Comparison of ENCODE assay signal across 9 cellular contexts in genomic region chr3:10602769-10603768, GRCh38.
DNase-seq lines count a peak whose midpoint lies in the region; ATAC-seq and TF ChIP-seq lines count a peak whose summit lies in the region.
"Had no signal": no experiment of that assay in that cellular context is flagged by ENCODE, and none has a peak within 500 bp of the region (broad histone marks: within the 10 kb centered on the region; RNA-seq: fewer than 3 reads in every experiment).

No MANE protein-coding gene starts in this region.

- CTCF ChIA-PET in activated CD4-positive, alpha-beta memory T cell treated with anti-CD3 and anti-CD28 coated beads for 36 hours (lab: Charles Lee) = interaction anchor here (0.6 to 0.8 kb wide), 2 partner anchors 18 to 185 kb away, joined by 3 read pairs; no protein-coding TSS in a partner anchor

- H3K27ac ChIP-seq in left lung (no peak overlapping the region), neuronal stem cell (replicated peaks; ENCODE audit: low read length) (no peak overlapping the region)
- H3K27ac ChIP-seq: A549 had no signal

- no peak for TF ChIP-seq CTCF in left lung (IDR thresholded peaks at IDR 0.05)

- DNase-seq in NCI-H1436 (lab: John Stamatoyannopoulos, UW) (peak; percentile 5), NCI-H1436 treated with DMSO at 0.1 percent for 48 hours (lab: John Stamatoyannopoulos, UW) (no peak), left lung (peak in 1 of 2 donors; percentile 14), superior temporal gyrus (ENCODE audit: extremely low spot score) (peak; percentile 35), RKO (ENCODE audit: low spot score) (no peak), neuronal stem cell (ENCODE audit: low spot score) (no peak)
- DNase-seq in activated CD4-positive, alpha-beta memory T cell treated with anti-CD3 and anti-CD28 coated beads for 36 hours = peak; percentile 83

- H3K9me3 Mint-ChIP-seq in activated CD4-positive, alpha-beta memory T cell treated with anti-CD3 and anti-CD28 coated beads for 36 hours = no peaks in the 10 kb centered on the region

- H3K9ac ChIP-seq in neuronal stem cell (ENCODE audit: low read depth, low read length, poor library complexity) = no peak overlapping the region

- no CpG with 5 or more reads among the region's 15 CpGs for WGBS in neuronal stem cell (ENCODE audit: extremely low coverage in 2 of 2, insufficient read length in 2 of 2, insufficient replicate concordance in 1 of 2), 2 donors

- no peaks in the 10 kb centered on the region for H3K36me3 Mint-ChIP-seq in activated CD4-positive, alpha-beta memory T cell treated with anti-CD3 and anti-CD28 coated beads for 36 hours

- no peaks in the 10 kb centered on the region for H3K79me1 ChIP-seq in neuronal stem cell (ENCODE audit: low read depth, low read length)

- intact Hi-C loops in activated CD4-positive, alpha-beta memory T cell treated with anti-CD3 and anti-CD28 coated beads for 36 hours (cut with micrococcal nuclease) = loop anchor here (2.0 to 5.0 kb wide), 2 partner anchors 50 to 99 kb away; no protein-coding TSS in a partner anchor
- intact Hi-C loops in left lung (cut with DNase I) = no loop called here

- H3K36me3 ChIP-seq in left lung (no peaks in the 10 kb centered on the region), neuronal stem cell (replicated peaks in 1 of 2; ENCODE audit: control insufficient read depth in 2 of 2, insufficient read depth in 2 of 2, low read length in 2 of 2) (no peaks in the 10 kb centered on the region)

- H2BK15ac ChIP-seq in neuronal stem cell (ENCODE audit: low read length) = no peak overlapping the region

- no peak overlapping the region for H3K4me2 ChIP-seq in neuronal stem cell (ENCODE audit: insufficient read depth, low read length, poor library complexity, severe bottlenecking)
- H3K4me2 ChIP-seq: A549 had no signal

- H3K27me3 ChIP-seq in left lung (peaks cover 0 to 55% of the 10 kb centered on the region in 2 donors), neuronal stem cell (ENCODE audit: control insufficient read depth in 3 of 3, insufficient read depth in 3 of 3, low read depth in 1 of 3, low read length in 3 of 3) (peaks cover 0 to 10% (median 0%) of the 10 kb centered on the region in 3 experiments)

- H2BK12ac ChIP-seq in neuronal stem cell (ENCODE audit: low read length) = no peak overlapping the region

- H2BK120ac ChIP-seq in neuronal stem cell (ENCODE audit: low read depth, low read length) = no peak overlapping the region

- no peak overlapping the region for H3K4ac ChIP-seq in neuronal stem cell (ENCODE audit: low read length)

- POLR2A ChIA-PET in activated CD4-positive, alpha-beta memory T cell treated with anti-CD3 and anti-CD28 coated beads for 36 hours (lab: Charles Lee) = no interaction called here

- no peak overlapping the region for H3K14ac ChIP-seq in neuronal stem cell (ENCODE audit: low read length)

- H2AFZ ChIP-seq in neuronal stem cell (ENCODE audit: low read length) = no peak overlapping the region

- peak overlapping the region; percentile 6 for H3K4me3 Mint-ChIP-seq in activated CD4-positive, alpha-beta memory T cell treated with anti-CD3 and anti-CD28 coated beads for 36 hours

- no peak overlapping the region for H2AK5ac ChIP-seq in neuronal stem cell (ENCODE audit: low read depth, low read length)

- no peak overlapping the region for H4K91ac ChIP-seq in neuronal stem cell (ENCODE audit: low read depth, low read length, poor library complexity)

- peak; percentile 89 for ATAC-seq in left lung
- ATAC-seq in HG03521 (IDR thresholded peaks at IDR 0.05; ENCODE audit: unreplicated experiment) = no peak
- ATAC-seq: A549 had no signal

- peaks cover 33% of the 10 kb centered on the region for H3K4me1 Mint-ChIP-seq in activated CD4-positive, alpha-beta memory T cell treated with anti-CD3 and anti-CD28 coated beads for 36 hours (ENCODE audit: low read depth)

- H3K27me3 Mint-ChIP-seq in activated CD4-positive, alpha-beta memory T cell treated with anti-CD3 and anti-CD28 coated beads for 36 hours = peaks cover 13% of the 10 kb centered on the region

- no peaks in the 10 kb centered on the region for H3K4me1 ChIP-seq in left lung
- peaks cover 0 to 8% of the 10 kb centered on the region in 2 donors for H3K4me1 ChIP-seq in neuronal stem cell (ENCODE audit: control insufficient read depth in 2 of 2, insufficient read depth in 1 of 2, low read depth in 1 of 2, low read length in 2 of 2)
- H3K4me1 ChIP-seq: A549 had no signal

- H3K4me3 ChIP-seq in left lung (no peak overlapping the region), neuronal stem cell (ENCODE audit: low read length in 2 of 2) (no peak overlapping the region)
- H3K4me3 ChIP-seq: A549 had no signal

- peak overlapping the region; percentile 47 for H3K27ac Mint-ChIP-seq in activated CD4-positive, alpha-beta memory T cell treated with anti-CD3 and anti-CD28 coated beads for 36 hours

- H3K23ac ChIP-seq in neuronal stem cell (ENCODE audit: low read depth, low read length, poor library complexity) = no peak overlapping the region

- H3K9me3 ChIP-seq in left lung (no peaks in the 10 kb centered on the region), neuronal stem cell (replicated peaks in 1 of 2; ENCODE audit: control insufficient read depth in 2 of 2, insufficient read depth in 1 of 2, low read depth in 1 of 2, low read length in 2 of 2) (no peaks in the 10 kb centered on the region)
- H3K9me3 ChIP-seq: A549 had no signal

- H4K8ac ChIP-seq in neuronal stem cell (ENCODE audit: low read depth, low read length) = no peak overlapping the region

- no peak overlapping the region for H3K18ac ChIP-seq in neuronal stem cell (ENCODE audit: low read length)

- H2BK5ac ChIP-seq in neuronal stem cell (ENCODE audit: low read length) = no peak overlapping the region

Comparison
In these comparisons a context has a peak if more than half of its experiments do, and no peak if none do; other contexts are left out.
1. DNase-seq: peak in NCI-H1436 (single experiment), activated CD4-positive, alpha-beta memory T cell treated with anti-CD3 and anti-CD28 coated beads for 36 hours (single experiment) and superior temporal gyrus (single experiment); none in NCI-H1436 treated with DMSO at 0.1 percent for 48 hours (single experiment), RKO (single experiment) and neuronal stem cell (single experiment).